In the genomic region with DNA sequence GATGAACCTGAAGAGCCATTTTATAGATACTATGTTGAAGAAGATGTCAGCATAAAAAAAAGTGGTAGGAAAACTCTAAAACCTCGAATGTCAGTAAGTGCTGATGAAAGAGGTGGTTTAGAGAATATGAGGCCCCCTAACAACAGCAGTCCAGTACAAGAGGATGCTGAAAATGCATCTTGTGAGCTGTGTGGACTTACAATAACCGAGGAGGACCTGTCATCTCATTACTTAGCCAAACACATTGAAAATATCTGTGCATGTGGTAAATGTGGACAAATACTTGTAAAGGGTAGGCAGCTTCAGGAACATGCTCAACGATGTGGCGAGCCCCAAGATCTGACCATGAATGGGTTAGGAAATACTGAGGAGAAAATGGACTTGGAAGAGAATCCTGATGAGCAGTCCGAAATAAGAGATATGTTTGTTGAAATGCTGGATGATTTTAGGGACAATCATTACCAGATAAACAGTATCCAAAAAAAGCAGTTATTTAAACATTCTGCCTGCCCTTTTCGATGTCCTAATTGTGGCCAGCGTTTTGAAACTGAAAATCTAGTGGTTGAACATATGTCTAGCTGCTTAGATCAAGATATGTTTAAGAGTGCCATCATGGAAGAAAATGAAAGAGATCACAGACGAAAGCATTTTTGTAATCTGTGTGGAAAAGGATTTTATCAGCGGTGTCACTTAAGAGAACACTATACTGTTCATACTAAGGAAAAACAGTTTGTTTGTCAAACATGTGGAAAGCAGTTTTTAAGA, we compare ENCODE assay signal across 29 cellular contexts. TPM values are rescaled to one million over a fixed set of nuclear protein-coding genes. Genes with fewer than 3 reads are reported as not detected.
DNase-seq lines count a peak whose midpoint lies in the region; ATAC-seq and TF ChIP-seq lines count a peak whose summit lies in the region.
"Had no signal": no experiment of that assay in that cellular context is flagged by ENCODE, and none has a peak within 500 bp of the region (broad histone marks: within the 10 kb centered on the region; RNA-seq: fewer than 3 reads in every experiment).

No MANE protein-coding gene starts in this region.

- CTCF ChIA-PET in Panc1 (lab: Charles Lee): no interaction called here
- CTCF ChIA-PET in activated naive CD4-positive, alpha-beta T cell treated with anti-CD3 and anti-CD28 coated beads, Interleukin-2, amount 10 ng/mL, durations not matched to agents 7 days and 5 days (lab: Charles Lee): interaction anchor here (0.6 to 1.6 kb wide), 3 partner anchors 12 to 179 kb away, joined by 3 to 9 read pairs (median 3); no protein-coding TSS in a partner anchor

- no peak for DNase-seq in activated naive CD8-positive, alpha-beta T cell treated with anti-CD3 and anti-CD28 coated beads, Interleukin-2, amount 50 U/mL, for 24 hours
- DNase-seq in activated naive CD8-positive, alpha-beta T cell treated with anti-CD3 and anti-CD28 coated beads for 36 hours: no peak
- no peak for DNase-seq in Panc1 (ENCODE audit: low read depth, low spot score)
- DNase-seq in stimulated activated effector memory CD8-positive, alpha-beta T cell treated with anti-CD3 and anti-CD28 coated beads, Interleukin-12 subunit alpha, Interleukin-12 subunit beta, amount 100 ng/mL, for 72 hours (ENCODE audit: low spot score in 2 of 2): no peak
- DNase-seq in activated naive CD4-positive, alpha-beta T cell treated with anti-CD3 and anti-CD28 coated beads, Interleukin-2, amount 10 ng/mL, durations not matched to agents 7 days and 5 days: no peak
- DNase-seq in activated CD4-positive, alpha-beta T cell treated with anti-CD3 and anti-CD28 coated beads for 4 hours: no peak
- DNase-seq: activated CD4-positive, CD25-positive, alpha-beta regulatory T cell treated with anti-CD3 and anti-CD28 coated beads, Interleukin-2, amount 50 U/mL, for 72 hours; activated effector memory CD4-positive, alpha-beta T cell treated with Interleukin-2 at 50 U/mL for 16 hours; Caco-2; effector CD8-positive, alpha-beta T cell; hypothalamus; NCI-H1417; NCI-H2029 treated with DMSO at 0.1 percent for 48 hours; NCI-H2227 treated with DMSO at 0.1 percent for 48 hours; NCI-H526; NK-92 treated with Interleukin-12 subunit alpha and Interleukin-12 subunit beta, amount 100 ng/mL, for 24 hours; Peyer's patch; SHP77; stimulated activated naive B cell treated with anti-CD40 and anti-IgM and Interleukin-4, amounts not matched to agents 10 μg/mL and 1 μg/mL and 100 μg/mL, for 72 hours; upper lobe of right lung had no signal

- H3K27ac ChIP-seq in Panc1 (ENCODE audit: low read length): no peak overlapping the region
- H3K27ac ChIP-seq: ascending aorta, C4-2B, cardiac muscle cell, Peyer's patch, upper lobe of right lung had no signal

- H3K4me1 Mint-ChIP-seq in activated naive CD8-positive, alpha-beta T cell treated with anti-CD3 and anti-CD28 coated beads, Interleukin-2, amount 50 U/mL, for 24 hours: peaks cover 12% of the 10 kb centered on the region
- H3K4me1 Mint-ChIP-seq in activated naive CD8-positive, alpha-beta T cell treated with anti-CD3 and anti-CD28 coated beads for 36 hours: peaks cover 16% of the 10 kb centered on the region
- peaks cover 6% of the 10 kb centered on the region for H3K4me1 Mint-ChIP-seq in stimulated activated effector memory CD8-positive, alpha-beta T cell treated with anti-CD3 and anti-CD28 coated beads, Interleukin-12 subunit alpha, Interleukin-12 subunit beta, amount 100 ng/mL, for 72 hours
- peaks cover 6% of the 10 kb centered on the region for H3K4me1 Mint-ChIP-seq in activated naive CD4-positive, alpha-beta T cell treated with anti-CD3 and anti-CD28 coated beads, Interleukin-2, amount 10 ng/mL, durations not matched to agents 7 days and 5 days

- BruUV-seq in Panc1 (replicated peaks; lab: Mats Ljungman, UMichigan): TSS peak; percentile 39

- no peaks in the 10 kb centered on the region for H3K4me1 ChIP-seq in Panc1 (ENCODE audit: control insufficient read depth, insufficient read depth, low read length)
- H3K4me1 ChIP-seq: ascending aorta, Caco-2, HAP-1, Peyer's patch had no signal

- no peak overlapping the region for H3K4me3 ChIP-seq in Panc1 (ENCODE audit: low read depth in 2 of 2, low read length in 2 of 2)
- H3K4me3 ChIP-seq: ascending aorta, cardiac muscle cell, HAP-1, Peyer's patch, upper lobe of right lung had no signal

- no peaks in the 10 kb centered on the region for H3K27me3 ChIP-seq in Panc1 (ENCODE audit: control insufficient read depth, insufficient read depth, low read length)
- H3K27me3 ChIP-seq: ascending aorta, cardiac muscle cell, Peyer's patch, upper lobe of right lung had no signal

- H3K9me3 Mint-ChIP-seq in activated naive CD8-positive, alpha-beta T cell treated with anti-CD3 and anti-CD28 coated beads, Interleukin-2, amount 50 U/mL, for 24 hours: no peaks in the 10 kb centered on the region
- H3K9me3 Mint-ChIP-seq in activated naive CD8-positive, alpha-beta T cell treated with anti-CD3 and anti-CD28 coated beads for 36 hours: no peaks in the 10 kb centered on the region
- no peaks in the 10 kb centered on the region for H3K9me3 Mint-ChIP-seq in stimulated activated effector memory CD8-positive, alpha-beta T cell treated with anti-CD3 and anti-CD28 coated beads, Interleukin-12 subunit alpha, Interleukin-12 subunit beta, amount 100 ng/mL, for 72 hours
- H3K9me3 Mint-ChIP-seq in activated naive CD4-positive, alpha-beta T cell treated with anti-CD3 and anti-CD28 coated beads, Interleukin-2, amount 10 ng/mL, durations not matched to agents 7 days and 5 days: no peaks in the 10 kb centered on the region
- H3K9me3 Mint-ChIP-seq: nephron; stimulated activated naive B cell treated with anti-CD40 and anti-IgM and Interleukin-4, amounts not matched to agents 10 μg/mL and 1 μg/mL and 100 μg/mL, for 72 hours had no signal

- in situ Hi-C loops in Panc1 (cut with HindIII; ENCODE audit: low pct_unique_long_range_greater_than_20kb, low sequenced_read_pairs): no loop called here

- H3K36me3 Mint-ChIP-seq in activated naive CD8-positive, alpha-beta T cell treated with anti-CD3 and anti-CD28 coated beads, Interleukin-2, amount 50 U/mL, for 24 hours (ENCODE audit: low read depth): peaks cover 15% of the 10 kb centered on the region
- H3K36me3 Mint-ChIP-seq in activated naive CD8-positive, alpha-beta T cell treated with anti-CD3 and anti-CD28 coated beads for 36 hours: peaks cover 22% of the 10 kb centered on the region
- H3K36me3 Mint-ChIP-seq in stimulated activated effector memory CD8-positive, alpha-beta T cell treated with anti-CD3 and anti-CD28 coated beads, Interleukin-12 subunit alpha, Interleukin-12 subunit beta, amount 100 ng/mL, for 72 hours: peaks cover 32% of the 10 kb centered on the region
- H3K36me3 Mint-ChIP-seq in activated naive CD4-positive, alpha-beta T cell treated with anti-CD3 and anti-CD28 coated beads, Interleukin-2, amount 10 ng/mL, durations not matched to agents 7 days and 5 days: peaks cover 19% of the 10 kb centered on the region

- H3K9me3 ChIP-seq in Panc1 (ENCODE audit: control insufficient read depth, insufficient read depth, low read depth, low read length): no peaks in the 10 kb centered on the region
- H3K9me3 ChIP-seq: ascending aorta, Caco-2, HAP-1, Peyer's patch, upper lobe of right lung had no signal

- H3K27ac Mint-ChIP-seq in activated naive CD8-positive, alpha-beta T cell treated with anti-CD3 and anti-CD28 coated beads, Interleukin-2, amount 50 U/mL, for 24 hours: no peak overlapping the region
- no peak overlapping the region for H3K27ac Mint-ChIP-seq in activated naive CD8-positive, alpha-beta T cell treated with anti-CD3 and anti-CD28 coated beads for 36 hours
- H3K27ac Mint-ChIP-seq in stimulated activated effector memory CD8-positive, alpha-beta T cell treated with anti-CD3 and anti-CD28 coated beads, Interleukin-12 subunit alpha, Interleukin-12 subunit beta, amount 100 ng/mL, for 72 hours: no peak overlapping the region
- H3K27ac Mint-ChIP-seq in activated naive CD4-positive, alpha-beta T cell treated with anti-CD3 and anti-CD28 coated beads, Interleukin-2, amount 10 ng/mL, durations not matched to agents 7 days and 5 days: no peak overlapping the region
- H3K27ac Mint-ChIP-seq: activated naive CD8-positive, alpha-beta T cell; nephron; stimulated activated naive B cell treated with anti-CD40 and anti-IgM and Interleukin-4, amounts not matched to agents 10 μg/mL and 1 μg/mL and 100 μg/mL, for 72 hours had no signal

- TF ChIP-seq CTCF in Panc1 (IDR thresholded peaks at IDR 0.05): no peak

- POLR2A ChIA-PET in Panc1 (lab: Charles Lee): no interaction called here

- no peaks in the 10 kb centered on the region for H3K27me3 Mint-ChIP-seq in activated naive CD8-positive, alpha-beta T cell treated with anti-CD3 and anti-CD28 coated beads, Interleukin-2, amount 50 U/mL, for 24 hours
- no peaks in the 10 kb centered on the region for H3K27me3 Mint-ChIP-seq in activated naive CD8-positive, alpha-beta T cell treated with anti-CD3 and anti-CD28 coated beads for 36 hours
- H3K27me3 Mint-ChIP-seq in activated naive CD4-positive, alpha-beta T cell treated with anti-CD3 and anti-CD28 coated beads, Interleukin-2, amount 10 ng/mL, durations not matched to agents 7 days and 5 days: no peaks in the 10 kb centered on the region
- H3K27me3 Mint-ChIP-seq: activated naive CD8-positive, alpha-beta T cell; stimulated activated naive B cell treated with anti-CD40 and anti-IgM and Interleukin-4, amounts not matched to agents 10 μg/mL and 1 μg/mL and 100 μg/mL, for 72 hours had no signal

- peaks cover 10% of the 10 kb centered on the region; the same call in 1 of the 2 replicates for H3K36me3 ChIP-seq in Panc1 (ENCODE audit: control insufficient read depth, insufficient read depth, low read length)
- H3K36me3 ChIP-seq: HAP-1 had no signal

- ATAC-seq in activated naive CD8-positive, alpha-beta T cell treated with anti-CD3 and anti-CD28 coated beads, Interleukin-2, amount 50 U/mL, for 24 hours: peak; percentile 69
- no peak for ATAC-seq in Panc1
- ATAC-seq in stimulated activated effector memory CD8-positive, alpha-beta T cell treated with anti-CD3 and anti-CD28 coated beads, Interleukin-12 subunit alpha, Interleukin-12 subunit beta, amount 100 ng/mL, for 72 hours: peak; percentile 83
- ATAC-seq: stimulated activated naive B cell treated with anti-CD40 and anti-IgM and Interleukin-4, amounts not matched to agents 10 μg/mL and 1 μg/mL and 100 μg/mL, for 72 hours; upper lobe of right lung had no signal

- H3K4me3 Mint-ChIP-seq in activated naive CD8-positive, alpha-beta T cell treated with anti-CD3 and anti-CD28 coated beads, Interleukin-2, amount 50 U/mL, for 24 hours: no peak overlapping the region
- H3K4me3 Mint-ChIP-seq in activated naive CD8-positive, alpha-beta T cell treated with anti-CD3 and anti-CD28 coated beads for 36 hours: no peak overlapping the region
- no peak overlapping the region for H3K4me3 Mint-ChIP-seq in stimulated activated effector memory CD8-positive, alpha-beta T cell treated with anti-CD3 and anti-CD28 coated beads, Interleukin-12 subunit alpha, Interleukin-12 subunit beta, amount 100 ng/mL, for 72 hours
- no peak overlapping the region for H3K4me3 Mint-ChIP-seq in activated naive CD4-positive, alpha-beta T cell treated with anti-CD3 and anti-CD28 coated beads, Interleukin-2, amount 10 ng/mL, durations not matched to agents 7 days and 5 days
- H3K4me3 Mint-ChIP-seq: activated naive CD8-positive, alpha-beta T cell; nephron; stimulated activated naive B cell treated with anti-CD40 and anti-IgM and Interleukin-4, amounts not matched to agents 10 μg/mL and 1 μg/mL and 100 μg/mL, for 72 hours had no signal

- intact Hi-C loops in Panc1 (cut with micrococcal nuclease; ENCODE audit: unreplicated experiment): no loop called here

RNA-seq across cellular contexts. Expression of a gene that starts 17.8 kb away (rescaled TPM):
- 1 to 10 TPM; 1.9 to 2.0 TPM for total RNA-seq in activated naive CD8-positive, alpha-beta T cell treated with anti-CD3 and anti-CD28 coated beads for 36 hours
- 7.7 TPM for total RNA-seq in Panc1 (2021; ENCODE audit: unreplicated experiment)
- 25.5 TPM for polyA plus RNA-seq in Panc1 (2012; ENCODE audit: insufficient read length)
- total RNA-seq: G401 had no signal

RNA-seq across cellular contexts. Expression of a gene that starts 18.2 kb away (rescaled TPM):
- total RNA-seq in activated naive CD8-positive, alpha-beta T cell treated with anti-CD3 and anti-CD28 coated beads for 36 hours: 10 to 100 TPM; 43.3 to 43.9 TPM
- total RNA-seq in Panc1 (2021; ENCODE audit: unreplicated experiment): 36.1 TPM
- polyA plus RNA-seq in Panc1 (2012; ENCODE audit: insufficient read length): 21.6 TPM

RNA-seq across cellular contexts. Expression of a gene that starts 19.1 kb away (rescaled TPM):
- total RNA-seq in activated naive CD8-positive, alpha-beta T cell treated with anti-CD3 and anti-CD28 coated beads for 36 hours: 10 to 100 TPM; 24.0 to 26.0 TPM
- 9.0 TPM for total RNA-seq in Panc1 (2021; ENCODE audit: unreplicated experiment)
- 5.2 TPM for polyA plus RNA-seq in Panc1 (2012; ENCODE audit: insufficient read length)

RNA-seq across cellular contexts. Expression of a gene that starts 27.0 kb away (rescaled TPM):
- under 1 TPM; 0.18 to 0.25 TPM for total RNA-seq in activated naive CD8-positive, alpha-beta T cell treated with anti-CD3 and anti-CD28 coated beads for 36 hours
- 0.69 TPM for total RNA-seq in Panc1 (2021; ENCODE audit: unreplicated experiment)
- polyA plus RNA-seq in Panc1 (2012; ENCODE audit: insufficient read length): 1.5 TPM
- total RNA-seq: A172, ascending aorta, cardiac muscle cell, G401, glomerular endothelial cell had no signal

RNA-seq across cellular contexts. Expression of a gene that starts 57.5 kb away (rescaled TPM):
- 1 to 10 TPM; 1.2 to 1.4 TPM for total RNA-seq in activated naive CD8-positive, alpha-beta T cell treated with anti-CD3 and anti-CD28 coated beads for 36 hours
- 0.64 TPM for total RNA-seq in Panc1 (2021; ENCODE audit: unreplicated experiment)
- polyA plus RNA-seq in Panc1 (2012; ENCODE audit: insufficient read length): 0.12 TPM
